In genomic region chr13:80235131-80235530, GRCh38 we compare ENCODE assay signal across 9 cellular contexts.
DNase-seq lines count a peak whose midpoint lies in the region; ATAC-seq, FAIRE-seq and TF ChIP-seq lines count a peak whose summit lies in the region.
"Had no signal": no experiment of that assay in that cellular context is flagged by ENCODE, and none has a peak within 500 bp of the region (broad histone marks: within the 10 kb centered on the region; RNA-seq: fewer than 3 reads in every experiment).

No MANE protein-coding gene starts in this region.

- TF ChIP-seq POLR2A in testis (IDR thresholded peaks at IDR 0.05) = no peak

- no peaks in the 10 kb centered on the region for H3K9me3 Mint-ChIP-seq in stimulated activated effector memory CD8-positive, alpha-beta T cell treated with anti-CD3 and anti-CD28 coated beads, Interleukin-12 subunit alpha, Interleukin-12 subunit beta, amount 100 ng/mL, for 72 hours
- H3K9me3 Mint-ChIP-seq in activated naive CD8-positive, alpha-beta T cell treated with anti-CD3 and anti-CD28 coated beads, Interleukin-2, amount 50 U/mL, for 24 hours = peaks cover 3% of the 10 kb centered on the region

- DNase-seq in pancreas (no peak), sciatic nerve (ENCODE audit: low spot score) (no peak), testis (no peak)
- DNase-seq in stimulated activated effector memory CD8-positive, alpha-beta T cell treated with anti-CD3 and anti-CD28 coated beads, Interleukin-12 subunit alpha, Interleukin-12 subunit beta, amount 100 ng/mL, for 72 hours (ENCODE audit: low spot score in 2 of 2) = no peak
- no peak for DNase-seq in activated naive CD8-positive, alpha-beta T cell treated with anti-CD3 and anti-CD28 coated beads, Interleukin-2, amount 50 U/mL, for 24 hours

- whole genome bisulfite sequencing in pancreas, 2 donors = 34 to 37% methylated on average over 5 of the region's 5 CpGs
- 50 to 56% methylated on average over 5 of the region's 5 CpGs for WGBS in testis, 2 donors

- FAIRE-seq in pancreas (lab: Jason Lieb, UNC) = no peak

- no peaks in the 10 kb centered on the region for H3K27me3 Mint-ChIP-seq in activated naive CD8-positive, alpha-beta T cell treated with anti-CD3 and anti-CD28 coated beads, Interleukin-2, amount 50 U/mL, for 24 hours

- H3K36me3 Mint-ChIP-seq in stimulated activated effector memory CD8-positive, alpha-beta T cell treated with anti-CD3 and anti-CD28 coated beads, Interleukin-12 subunit alpha, Interleukin-12 subunit beta, amount 100 ng/mL, for 72 hours = no peaks in the 10 kb centered on the region
- no peaks in the 10 kb centered on the region for H3K36me3 Mint-ChIP-seq in activated naive CD8-positive, alpha-beta T cell treated with anti-CD3 and anti-CD28 coated beads, Interleukin-2, amount 50 U/mL, for 24 hours (ENCODE audit: low read depth)

- intact Hi-C loops in pancreas (cut with DNase I) = no loop called here
- intact Hi-C loops in sciatic nerve (cut with DNase I) = no loop called here
- intact Hi-C loops in testis (cut with DNase I; ENCODE audit: low total_unique reads) = no loop called here

- H3K4me1 ChIP-seq in pancreas = peaks cover 0 to 9% (median 0%) of the 10 kb centered on the region in 3 donors
- no peaks in the 10 kb centered on the region for H3K4me1 ChIP-seq in testis

- no peaks in the 10 kb centered on the region for H3K36me3 ChIP-seq in pancreas
- no peaks in the 10 kb centered on the region for H3K36me3 ChIP-seq in testis (ENCODE audit: low read depth, missing control alignments)

- H3K9me3 ChIP-seq in pancreas = no peaks in the 10 kb centered on the region
- no peaks in the 10 kb centered on the region for H3K9me3 ChIP-seq in testis

- no peak overlapping the region for H3K27ac Mint-ChIP-seq in stimulated activated effector memory CD8-positive, alpha-beta T cell treated with anti-CD3 and anti-CD28 coated beads, Interleukin-12 subunit alpha, Interleukin-12 subunit beta, amount 100 ng/mL, for 72 hours
- H3K27ac Mint-ChIP-seq in activated naive CD8-positive, alpha-beta T cell treated with anti-CD3 and anti-CD28 coated beads, Interleukin-2, amount 50 U/mL, for 24 hours = no peak overlapping the region

- H3K4me3 Mint-ChIP-seq in stimulated activated effector memory CD8-positive, alpha-beta T cell treated with anti-CD3 and anti-CD28 coated beads, Interleukin-12 subunit alpha, Interleukin-12 subunit beta, amount 100 ng/mL, for 72 hours = no peak overlapping the region
- H3K4me3 Mint-ChIP-seq in activated naive CD8-positive, alpha-beta T cell treated with anti-CD3 and anti-CD28 coated beads, Interleukin-2, amount 50 U/mL, for 24 hours = no peak overlapping the region

- no peak overlapping the region for H3K4me3 ChIP-seq in pancreas
- no peak overlapping the region for H3K4me3 ChIP-seq in testis
- H3K4me3 ChIP-seq: skin epidermis had no signal

- H3K27ac ChIP-seq in VCaP (peak overlapping the region; percentile 83), pancreas (peak overlapping the region in 2 of 4 donors; percentile 20 to 51), testis (no peak overlapping the region)

- no peaks in the 10 kb centered on the region for H3K4me1 Mint-ChIP-seq in stimulated activated effector memory CD8-positive, alpha-beta T cell treated with anti-CD3 and anti-CD28 coated beads, Interleukin-12 subunit alpha, Interleukin-12 subunit beta, amount 100 ng/mL, for 72 hours
- H3K4me1 Mint-ChIP-seq in activated naive CD8-positive, alpha-beta T cell treated with anti-CD3 and anti-CD28 coated beads, Interleukin-2, amount 50 U/mL, for 24 hours = no peaks in the 10 kb centered on the region

- H3K27me3 ChIP-seq in pancreas (no peaks in the 10 kb centered on the region), testis (no peaks in the 10 kb centered on the region)

- TF ChIP-seq CTCF in VCaP (conservative IDR thresholded peaks at IDR 0.05) = no peak
- no peak for TF ChIP-seq CTCF in pancreas (IDR thresholded peaks at IDR 0.05)
- no peak for TF ChIP-seq CTCF in testis (IDR thresholded peaks at IDR 0.05)

- peak; percentile 92 for ATAC-seq in GM19438 (IDR thresholded peaks at IDR 0.05; ENCODE audit: low read depth, unreplicated experiment)
- peak; percentile 87 for ATAC-seq in HG03159 (IDR thresholded peaks at IDR 0.05; ENCODE audit: unreplicated experiment)
- peak in 3 of 4 donors; percentile 42 to 51 (median 49) for ATAC-seq in pancreas
- ATAC-seq in sciatic nerve = no peak
- no peak for ATAC-seq in stimulated activated effector memory CD8-positive, alpha-beta T cell treated with anti-CD3 and anti-CD28 coated beads, Interleukin-12 subunit alpha, Interleukin-12 subunit beta, amount 100 ng/mL, for 72 hours
- no peak for ATAC-seq in activated naive CD8-positive, alpha-beta T cell treated with anti-CD3 and anti-CD28 coated beads, Interleukin-2, amount 50 U/mL, for 24 hours

Comparison
In these comparisons a context has a peak if more than half of its experiments do, and no peak if none do; other contexts are left out.
1. ATAC-seq: peak in GM19438 (single experiment), HG03159 (single experiment) and pancreas (3 of 4); none in sciatic nerve (single experiment), stimulated activated effector memory CD8-positive, alpha-beta T cell treated with anti-CD3 and anti-CD28 coated beads, Interleukin-12 subunit alpha, Interleukin-12 subunit beta, amount 100 ng/mL, for 72 hours (single experiment) and activated naive CD8-positive, alpha-beta T cell treated with anti-CD3 and anti-CD28 coated beads, Interleukin-2, amount 50 U/mL, for 24 hours (single experiment).